Comparison of ENCODE assay signal across 1 cellular context in the genomic region with DNA sequence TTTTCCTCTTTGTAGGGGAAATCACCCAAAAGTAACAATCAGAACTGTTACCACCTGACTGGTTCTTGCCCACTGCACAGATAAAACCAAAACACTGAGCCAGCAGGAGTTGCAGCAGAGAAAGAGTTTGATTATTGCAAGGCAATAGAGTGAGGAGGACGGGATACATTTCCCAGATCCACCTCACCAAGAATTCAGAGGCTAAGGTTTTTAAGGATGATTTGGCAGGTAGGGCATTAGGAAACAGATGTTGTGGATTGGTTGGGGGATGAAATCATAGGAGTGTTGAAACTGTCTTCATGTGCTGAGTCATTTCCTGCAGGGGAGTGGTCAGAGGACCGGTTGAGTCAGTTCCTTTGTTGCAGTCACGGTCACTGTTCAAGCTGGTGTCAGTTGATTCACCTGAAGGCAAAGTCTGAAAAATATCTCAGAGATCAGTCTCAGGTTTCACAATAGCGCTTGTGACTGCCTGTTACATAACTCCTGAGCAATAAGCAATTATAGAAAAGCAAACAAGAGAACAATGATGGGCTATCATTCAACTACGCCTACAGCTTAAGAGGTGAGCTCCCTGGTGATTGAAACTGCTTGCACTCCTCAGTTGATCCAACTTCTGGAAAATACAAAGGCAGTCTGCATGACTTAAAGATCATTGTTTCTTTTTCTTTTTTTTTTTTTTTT.
TF ChIP-seq lines count a peak whose summit lies in the region.

No MANE protein-coding gene starts in this region.

TF ChIP-seq in K562, 482 proteins besides CTCF, POLR2A, EP300 and RAD21 (continued from another document and continues in another):
- TF ChIP-seq MBD1 (CRISPR knock-in tag; IDR thresholded peaks at IDR 0.05), result no peak
- TF ChIP-seq GABPB1 (CRISPR knock-in tag; IDR thresholded peaks at IDR 0.05), result peak; percentile 68; the same call in 1 of the 2 replicates
- TF ChIP-seq, protein P1, sequence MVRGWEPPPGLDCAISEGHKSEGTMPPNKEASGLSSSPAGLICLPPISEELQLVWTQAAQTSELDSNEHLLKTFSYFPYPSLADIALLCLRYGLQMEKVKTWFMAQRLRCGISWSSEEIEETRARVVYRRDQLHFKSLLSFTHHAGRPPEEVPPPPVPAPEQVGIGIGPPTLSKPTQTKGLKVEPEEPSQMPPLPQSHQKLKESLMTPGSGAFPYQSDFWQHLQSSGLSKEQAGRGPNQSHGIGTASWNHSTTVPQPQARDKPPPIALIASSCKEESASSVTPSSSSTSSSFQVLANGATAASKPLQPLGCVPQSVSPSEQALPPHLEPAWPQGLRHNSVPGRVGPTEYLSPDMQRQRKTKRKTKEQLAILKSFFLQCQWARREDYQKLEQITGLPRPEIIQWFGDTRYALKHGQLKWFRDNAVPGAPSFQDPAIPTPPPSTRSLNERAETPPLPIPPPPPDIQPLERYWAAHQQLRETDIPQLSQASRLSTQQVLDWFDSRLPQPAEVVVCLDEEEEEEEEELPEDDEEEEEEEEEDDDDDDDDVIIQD (CRISPR knock-in tag; IDR thresholded peaks at IDR 0.05), result no peak
- peak in 1 of 2 experiments; percentile 88; a peak in 2 of 3 replicates for TF ChIP-seq CBX3 (IDR thresholded peaks at IDR 0.05; ENCODE audit: borderline replicate concordance in 1 of 2, low read length in 2 of 2)
- no peak for TF ChIP-seq PYGO2 (tag; IDR thresholded peaks at IDR 0.05)
- TF ChIP-seq JUNB (CRISPR knock-in tag; conservative IDR thresholded peaks at IDR 0.05), result peak; percentile 21; the same call in 1 of the 2 replicates
- TF ChIP-seq KHSRP (IDR thresholded peaks at IDR 0.05), result no peak; the same call in 1 of the 2 replicates
- no peak for TF ChIP-seq HNRNPL (IDR thresholded peaks at IDR 0.05; ENCODE audit: low read depth, low read length)
- TF ChIP-seq MCM7 (IDR thresholded peaks at IDR 0.05), result no peak
- TF ChIP-seq ZBTB17 (CRISPR knock-in tag; IDR thresholded peaks at IDR 0.05), result 0 out of 2 replicates have a peak, but pooled peaks have one; percentile 15
- TF ChIP-seq PTTG1 (tag; IDR thresholded peaks at IDR 0.05; ENCODE audit: low read depth), result no peak
- TF ChIP-seq, protein P2, sequence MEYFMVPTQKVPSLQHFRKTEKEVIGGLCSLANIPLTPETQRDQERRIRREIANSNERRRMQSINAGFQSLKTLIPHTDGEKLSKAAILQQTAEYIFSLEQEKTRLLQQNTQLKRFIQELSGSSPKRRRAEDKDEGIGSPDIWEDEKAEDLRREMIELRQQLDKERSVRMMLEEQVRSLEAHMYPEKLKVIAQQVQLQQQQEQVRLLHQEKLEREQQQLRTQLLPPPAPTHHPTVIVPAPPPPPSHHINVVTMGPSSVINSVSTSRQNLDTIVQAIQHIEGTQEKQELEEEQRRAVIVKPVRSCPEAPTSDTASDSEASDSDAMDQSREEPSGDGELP (CRISPR knock-in tag; IDR thresholded peaks at IDR 0.05; ENCODE audit: borderline replicate concordance), result peak; percentile 47; the same call in 1 of the 2 replicates
- TF ChIP-seq, protein P3, sequence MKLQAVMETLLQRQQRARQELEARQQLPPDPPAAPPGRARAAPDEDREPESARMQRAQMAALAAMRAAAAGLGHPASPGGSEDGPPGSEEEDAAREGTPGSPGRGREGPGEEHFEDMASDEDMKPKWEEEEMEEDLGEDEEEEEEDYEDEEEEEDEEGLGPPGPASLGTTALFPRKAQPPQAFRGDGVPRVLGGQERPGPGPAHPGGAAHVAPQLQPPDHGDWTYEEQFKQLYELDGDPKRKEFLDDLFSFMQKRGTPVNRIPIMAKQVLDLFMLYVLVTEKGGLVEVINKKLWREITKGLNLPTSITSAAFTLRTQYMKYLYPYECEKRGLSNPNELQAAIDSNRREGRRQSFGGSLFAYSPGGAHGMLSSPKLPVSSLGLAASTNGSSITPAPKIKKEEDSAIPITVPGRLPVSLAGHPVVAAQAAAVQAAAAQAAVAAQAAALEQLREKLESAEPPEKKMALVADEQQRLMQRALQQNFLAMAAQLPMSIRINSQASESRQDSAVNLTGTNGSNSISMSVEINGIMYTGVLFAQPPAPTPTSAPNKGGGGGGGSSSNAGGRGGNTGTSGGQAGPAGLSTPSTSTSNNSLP (IDR thresholded peaks at IDR 0.05; ENCODE audit: borderline replicate concordance, low read depth, low read length), result peak; percentile 70; the same call in 1 of the 2 replicates
- TF ChIP-seq ZNF551 (CRISPR knock-in tag; IDR thresholded peaks at IDR 0.05), result no peak
- no peak for TF ChIP-seq TFAM (CRISPR knock-in tag; conservative IDR thresholded peaks at IDR 0.05)
- TF ChIP-seq MED1 (CRISPR knock-in tag; IDR thresholded peaks at IDR 0.05; ENCODE audit: borderline replicate concordance), result no peak
- TF ChIP-seq POU5F1 (IDR thresholded peaks at IDR 0.05; ENCODE audit: borderline replicate concordance, low read depth, low read length, partially characterized antibody), result no peak
- TF ChIP-seq HNRNPK (IDR thresholded peaks at IDR 0.05; ENCODE audit: low read depth, low read length, poor library complexity, severe bottlenecking), result no peak
- TF ChIP-seq TCF3 (CRISPR knock-in tag; IDR thresholded peaks at IDR 0.05), result peak; percentile 80
- no peak for TF ChIP-seq HDAC8 (tag; IDR thresholded peaks at IDR 0.05)
- TF ChIP-seq SMAD4 (CRISPR knock-in tag; conservative IDR thresholded peaks at IDR 0.05), result peak; percentile 93
- TF ChIP-seq MCM2 (IDR thresholded peaks at IDR 0.05; ENCODE audit: low read depth), result no peak
- TF ChIP-seq TAF1 (IDR thresholded peaks at IDR 0.05; ENCODE audit: control insufficient read depth, extremely low read depth, insufficient read depth, low read length, severe bottlenecking), result no peak
- TF ChIP-seq IFI16 (CRISPR knock-in tag; IDR thresholded peaks at IDR 0.05), result no peak
- no peak for TF ChIP-seq ZBTB33 (CRISPR knock-in tag; IDR thresholded peaks at IDR 0.05)
- TF ChIP-seq MBD2 (IDR thresholded peaks at IDR 0.05; ENCODE audit: borderline replicate concordance, low read depth), result peak; percentile 73; the same call in 1 of the 2 replicates
- no peak for TF ChIP-seq NR0B1 (IDR thresholded peaks at IDR 0.05; ENCODE audit: partially characterized antibody)
- no peak for TF ChIP-seq ZNF121 (CRISPR knock-in tag; conservative IDR thresholded peaks at IDR 0.05)
- TF ChIP-seq, protein P4, sequence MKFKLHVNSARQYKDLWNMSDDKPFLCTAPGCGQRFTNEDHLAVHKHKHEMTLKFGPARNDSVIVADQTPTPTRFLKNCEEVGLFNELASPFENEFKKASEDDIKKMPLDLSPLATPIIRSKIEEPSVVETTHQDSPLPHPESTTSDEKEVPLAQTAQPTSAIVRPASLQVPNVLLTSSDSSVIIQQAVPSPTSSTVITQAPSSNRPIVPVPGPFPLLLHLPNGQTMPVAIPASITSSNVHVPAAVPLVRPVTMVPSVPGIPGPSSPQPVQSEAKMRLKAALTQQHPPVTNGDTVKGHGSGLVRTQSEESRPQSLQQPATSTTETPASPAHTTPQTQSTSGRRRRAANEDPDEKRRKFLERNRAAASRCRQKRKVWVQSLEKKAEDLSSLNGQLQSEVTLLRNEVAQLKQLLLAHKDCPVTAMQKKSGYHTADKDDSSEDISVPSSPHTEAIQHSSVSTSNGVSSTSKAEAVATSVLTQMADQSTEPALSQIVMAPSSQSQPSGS (CRISPR knock-in tag; IDR thresholded peaks at IDR 0.05), result no peak
- no peak for TF ChIP-seq ZBTB1 (CRISPR knock-in tag; IDR thresholded peaks at IDR 0.05; ENCODE audit: borderline replicate concordance, low read depth)
- TF ChIP-seq ZNF347 (CRISPR knock-in tag; IDR thresholded peaks at IDR 0.05; ENCODE audit: low read depth), result no peak
- TF ChIP-seq, protein P5, sequence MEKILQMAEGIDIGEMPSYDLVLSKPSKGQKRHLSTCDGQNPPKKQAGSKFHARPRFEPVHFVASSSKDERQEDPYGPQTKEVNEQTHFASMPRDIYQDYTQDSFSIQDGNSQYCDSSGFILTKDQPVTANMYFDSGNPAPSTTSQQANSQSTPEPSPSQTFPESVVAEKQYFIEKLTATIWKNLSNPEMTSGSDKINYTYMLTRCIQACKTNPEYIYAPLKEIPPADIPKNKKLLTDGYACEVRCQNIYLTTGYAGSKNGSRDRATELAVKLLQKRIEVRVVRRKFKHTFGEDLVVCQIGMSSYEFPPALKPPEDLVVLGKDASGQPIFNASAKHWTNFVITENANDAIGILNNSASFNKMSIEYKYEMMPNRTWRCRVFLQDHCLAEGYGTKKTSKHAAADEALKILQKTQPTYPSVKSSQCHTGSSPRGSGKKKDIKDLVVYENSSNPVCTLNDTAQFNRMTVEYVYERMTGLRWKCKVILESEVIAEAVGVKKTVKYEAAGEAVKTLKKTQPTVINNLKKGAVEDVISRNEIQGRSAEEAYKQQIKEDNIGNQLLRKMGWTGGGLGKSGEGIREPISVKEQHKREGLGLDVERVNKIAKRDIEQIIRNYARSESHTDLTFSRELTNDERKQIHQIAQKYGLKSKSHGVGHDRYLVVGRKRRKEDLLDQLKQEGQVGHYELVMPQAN (IDR thresholded peaks at IDR 0.05; ENCODE audit: borderline replicate concordance), result no peak
- no peak for TF ChIP-seq KAT8 (IDR thresholded peaks at IDR 0.05; ENCODE audit: low read depth)
- TF ChIP-seq, protein P6, sequence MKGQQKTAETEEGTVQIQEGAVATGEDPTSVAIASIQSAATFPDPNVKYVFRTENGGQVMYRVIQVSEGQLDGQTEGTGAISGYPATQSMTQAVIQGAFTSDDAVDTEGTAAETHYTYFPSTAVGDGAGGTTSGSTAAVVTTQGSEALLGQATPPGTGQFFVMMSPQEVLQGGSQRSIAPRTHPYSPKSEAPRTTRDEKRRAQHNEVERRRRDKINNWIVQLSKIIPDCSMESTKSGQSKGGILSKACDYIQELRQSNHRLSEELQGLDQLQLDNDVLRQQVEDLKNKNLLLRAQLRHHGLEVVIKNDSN (CRISPR knock-in tag; IDR thresholded peaks at IDR 0.05), result no peak
- TF ChIP-seq ZNF644 (tag; IDR thresholded peaks at IDR 0.05; ENCODE audit: low read depth), result no peak
- no peak for TF ChIP-seq ASH1L (IDR thresholded peaks at IDR 0.05; ENCODE audit: borderline replicate concordance, low read depth, partially characterized antibody)
